Comparison of ENCODE assay signal across 9 cellular contexts in genomic region chr12:51531982-51532497, GRCh38. TPM values are rescaled to one million over a fixed set of nuclear protein-coding genes. Genes with fewer than 3 reads are reported as not detected.
DNase-seq lines count a peak whose midpoint lies in the region; ATAC-seq and TF ChIP-seq lines count a peak whose summit lies in the region.
"Had no signal": no experiment of that assay in that cellular context is flagged by ENCODE, and none has a peak within 500 bp of the region (broad histone marks: within the 10 kb centered on the region; RNA-seq: fewer than 3 reads in every experiment).

No MANE protein-coding gene starts in this region.

- H3K4me1 ChIP-seq in heart left ventricle (peaks cover 0 to 3% (median 0%) of the 10 kb centered on the region in 12 donors), psoas muscle (no peaks in the 10 kb centered on the region), aorta (ENCODE audit: control insufficient read depth in 1 of 2, insufficient read depth in 2 of 2, low read length in 2 of 2) (no peaks in the 10 kb centered on the region)

- CTCF ChIA-PET in CD4-positive, alpha-beta T cell (lab: Charles Lee) = interaction anchor here (0.6 to 1.4 kb wide), 11 partner anchors 9 to 466 kb away, joined by 3 to 18 read pairs (median 3); partner anchors contain the start of genes GALNT6 and SLC4A8

- ATAC-seq in CD4-positive, alpha-beta T cell (ENCODE audit: poor library complexity) = peak; percentile 94
- peak; percentile 83 for ATAC-seq in GM21619 (IDR thresholded peaks at IDR 0.05; ENCODE audit: unreplicated experiment)
- peak; percentile 93 for ATAC-seq in activated naive CD8-positive, alpha-beta T cell treated with anti-CD3 and anti-CD28 coated beads, Interleukin-2, amount 10 ng/mL, durations not matched to agents 7 days and 5 days (ENCODE audit: low read depth)
- ATAC-seq in heart left ventricle = peak; percentile 61 to 93 (median 86)
- ATAC-seq in psoas muscle = peak; percentile 78 to 89 (median 84)
- ATAC-seq in aorta (ENCODE audit: low FRiP score) = peak; percentile 84

- 4 to 8% (median 4%) methylated on average over 7 to 10 of the region's 10 CpGs for WGBS in heart left ventricle, 4 donors
- WGBS in psoas muscle, 3 donors = 2 to 5% (median 4%) methylated on average over 10 of the region's 10 CpGs
- WGBS in aorta, 2 donors = 2 to 4% methylated on average over 10 of the region's 10 CpGs

- peaks cover 7% of the 10 kb centered on the region for H3K27me3 Mint-ChIP-seq in CD4-positive, alpha-beta T cell
- peaks cover 13% of the 10 kb centered on the region for H3K27me3 Mint-ChIP-seq in activated naive CD8-positive, alpha-beta T cell treated with anti-CD3 and anti-CD28 coated beads, Interleukin-2, amount 10 ng/mL, durations not matched to agents 7 days and 5 days

- H3K4me3 Mint-ChIP-seq in CD4-positive, alpha-beta T cell = no peak overlapping the region
- no peak overlapping the region for H3K4me3 Mint-ChIP-seq in activated naive CD8-positive, alpha-beta T cell treated with anti-CD3 and anti-CD28 coated beads, Interleukin-2, amount 10 ng/mL, durations not matched to agents 7 days and 5 days
- H3K4me3 Mint-ChIP-seq: T-helper 1 cell treated with Interleukin-12 subunit alpha and Interleukin-12 subunit beta and Interleukin-4 antibody, amounts not matched to agents 30 μg/mL and 1 μg/mL, for 36 hours had no signal

- POLR2A ChIA-PET in CD4-positive, alpha-beta T cell (lab: Charles Lee) = interaction anchor here (0.5 to 1.6 kb wide), 4 partner anchors 111 to 212 kb away, joined by 3 to 4 read pairs (median 4); no protein-coding TSS in a partner anchor
- POLR2A ChIA-PET in activated naive CD8-positive, alpha-beta T cell treated with anti-CD3 and anti-CD28 coated beads, Interleukin-2, amount 10 ng/mL, durations not matched to agents 7 days and 5 days (lab: Charles Lee) = interaction anchor here (0.6 to 1.2 kb wide), 2 partner anchors 104 to 111 kb away, joined by 3 read pairs; no protein-coding TSS in a partner anchor

- TF ChIP-seq POLR2A in heart left ventricle (IDR thresholded peaks at IDR 0.05) = no peak

- TF ChIP-seq CTCF in CD4-positive, alpha-beta T cell (IDR thresholded peaks at IDR 0.05) = peak; percentile 85
- peak; percentile 77 to 89 (median 84) for TF ChIP-seq CTCF in heart left ventricle (IDR thresholded peaks at IDR 0.05)
- peak; percentile 82 for TF ChIP-seq CTCF in psoas muscle (IDR thresholded peaks at IDR 0.05)

- H3K4me3 ChIP-seq in heart left ventricle = no peak overlapping the region
- H3K4me3 ChIP-seq in psoas muscle = no peak overlapping the region
- H3K4me3 ChIP-seq in aorta (ENCODE audit: low read length in 2 of 2) = no peak overlapping the region

- intact Hi-C loops in CD4-positive, alpha-beta T cell (cut with DNase I, micrococcal nuclease) = loop anchor here (1.0 to 5.0 kb wide), 6 partner anchors 107 to 705 kb away; no protein-coding TSS in a partner anchor
- intact Hi-C loops in heart left ventricle (cut with DNase I) (loop anchor here (1.0 to 10.0 kb wide), 10 partner anchors 105 to 343 kb away; partner anchors contain the start of gene SLC4A8 (in 4 of the 10)), psoas muscle (cut with DNase I) (loop anchor here (2.0 to 5.0 kb wide), 3 partner anchors 110 to 260 kb away; partner anchors contain the start of genes SLC4A8 (in 1 of the 2) and SMAGP (in 1 of the 2)), aorta (cut with DNase I) (loop anchor here in 1 of 2 donors (5.0 to 10.0 kb wide), 2 partner anchors 110 to 283 kb away; partner anchors contain the start of gene SLC4A8)

- H3K27ac ChIP-seq in CD4-positive, alpha-beta T cell (ENCODE audit: low read depth, low read length) = no peak overlapping the region
- H3K27ac ChIP-seq in heart left ventricle = no peak overlapping the region
- no peak overlapping the region for H3K27ac ChIP-seq in psoas muscle
- H3K27ac ChIP-seq in aorta (ENCODE audit: low read depth in 1 of 2, low read length in 2 of 2) = no peak overlapping the region

- DNase-seq in CD4-positive, alpha-beta T cell = peak; percentile 56 to 75 (median 64)
- DNase-seq in NCI-H1105 treated with DMSO at 0.1 percent for 48 hours (lab: John Stamatoyannopoulos, UW) = peak; percentile 68
- peak; percentile 15 for DNase-seq in SKM-1 treated with dmso at 0.1 percent for 144 hours (lab: John Stamatoyannopoulos, UW; ENCODE audit: unreplicated experiment)
- peak; percentile 74 for DNase-seq in activated naive CD8-positive, alpha-beta T cell treated with anti-CD3 and anti-CD28 coated beads, Interleukin-2, amount 10 ng/mL, durations not matched to agents 7 days and 5 days
- peak in 4 of 5 donors; percentile 55 to 68 (median 64) for DNase-seq in heart left ventricle
- DNase-seq in psoas muscle = peak; percentile 64 to 74
- peak in 1 of 2 donors; percentile 77 for DNase-seq in aorta

- H3K27ac Mint-ChIP-seq in CD4-positive, alpha-beta T cell = no peak overlapping the region
- peak overlapping the region; percentile 26 for H3K27ac Mint-ChIP-seq in activated naive CD8-positive, alpha-beta T cell treated with anti-CD3 and anti-CD28 coated beads, Interleukin-2, amount 10 ng/mL, durations not matched to agents 7 days and 5 days
- H3K27ac Mint-ChIP-seq: T-helper 1 cell treated with Interleukin-12 subunit alpha and Interleukin-12 subunit beta and Interleukin-4 antibody, amounts not matched to agents 30 μg/mL and 1 μg/mL, for 36 hours had no signal

- no peaks in the 10 kb centered on the region for H3K27me3 ChIP-seq in CD4-positive, alpha-beta T cell (ENCODE audit: control insufficient read depth, insufficient read depth, low read length)
- peaks cover 0 to 34% (median 14%) of the 10 kb centered on the region in 9 donors for H3K27me3 ChIP-seq in heart left ventricle
- peaks cover 0 to 27% (median 2%) of the 10 kb centered on the region in 3 donors for H3K27me3 ChIP-seq in psoas muscle (ENCODE audit: insufficient read depth in 3 of 3, low read length in 2 of 3)
- H3K27me3 ChIP-seq in aorta (ENCODE audit: control insufficient read depth in 1 of 2, insufficient read depth in 2 of 2, low read length in 1 of 2) = peaks cover 0 to 2% of the 10 kb centered on the region in 2 donors

- H3K4me1 Mint-ChIP-seq in CD4-positive, alpha-beta T cell (ENCODE audit: low read depth) = no peaks in the 10 kb centered on the region
- peaks cover 8% of the 10 kb centered on the region for H3K4me1 Mint-ChIP-seq in activated naive CD8-positive, alpha-beta T cell treated with anti-CD3 and anti-CD28 coated beads, Interleukin-2, amount 10 ng/mL, durations not matched to agents 7 days and 5 days

- H3K9me3 ChIP-seq in CD4-positive, alpha-beta T cell (ENCODE audit: control insufficient read depth, low read length) = no peaks in the 10 kb centered on the region
- H3K9me3 ChIP-seq in heart left ventricle (no peaks in the 10 kb centered on the region), psoas muscle (no peaks in the 10 kb centered on the region), aorta (ENCODE audit: control insufficient read depth, low read length) (no peaks in the 10 kb centered on the region)

- H3K9me3 Mint-ChIP-seq in CD4-positive, alpha-beta T cell = no peaks in the 10 kb centered on the region
- H3K9me3 Mint-ChIP-seq in activated naive CD8-positive, alpha-beta T cell treated with anti-CD3 and anti-CD28 coated beads, Interleukin-2, amount 10 ng/mL, durations not matched to agents 7 days and 5 days = no peaks in the 10 kb centered on the region
- H3K9me3 Mint-ChIP-seq: T-helper 1 cell treated with Interleukin-12 subunit alpha and Interleukin-12 subunit beta and Interleukin-4 antibody, amounts not matched to agents 30 μg/mL and 1 μg/mL, for 36 hours had no signal

- H3K36me3 ChIP-seq in heart left ventricle (no peaks in the 10 kb centered on the region), psoas muscle (ENCODE audit: insufficient read depth in 1 of 2, low read depth in 1 of 2) (no peaks in the 10 kb centered on the region), aorta (ENCODE audit: control insufficient read depth in 1 of 2, insufficient read depth in 2 of 2, low read length in 1 of 2) (no peaks in the 10 kb centered on the region)

- H3K36me3 Mint-ChIP-seq in CD4-positive, alpha-beta T cell (ENCODE audit: low read depth) = no peaks in the 10 kb centered on the region
- H3K36me3 Mint-ChIP-seq in activated naive CD8-positive, alpha-beta T cell treated with anti-CD3 and anti-CD28 coated beads, Interleukin-2, amount 10 ng/mL, durations not matched to agents 7 days and 5 days = no peaks in the 10 kb centered on the region

RNA-seq across cellular contexts. Expression of gene SCN8A, which starts 59.0 kb away (rescaled TPM):
- under 1 TPM; 0.14 to 0.36 TPM for total RNA-seq in CD4-positive, alpha-beta T cell
- 1 to 10 TPM in 1 of 2 experiments, under 1 TPM in 1; 0.96 to 1.3 TPM for total RNA-seq in activated naive CD8-positive, alpha-beta T cell treated with anti-CD3 and anti-CD28 coated beads, Interleukin-2, amount 10 ng/mL, durations not matched to agents 7 days and 5 days
- total RNA-seq in heart left ventricle (under 1 TPM; 0.17 to 0.97 (median 0.35) TPM), psoas muscle (under 1 TPM; 0.05 to 0.44 (median 0.26) TPM), aorta (under 1 TPM; 0.42 to 0.48 TPM)
- polyA plus RNA-seq in heart left ventricle (under 1 TPM; 0.17 to 0.19 TPM), psoas muscle (under 1 TPM; 0.03 to 0.08 (median 0.05) TPM), aorta (under 1 TPM; under 0.01 to 0.13 TPM)
